Comparison of ENCODE assay signal across 9 cellular contexts in the genomic region with DNA sequence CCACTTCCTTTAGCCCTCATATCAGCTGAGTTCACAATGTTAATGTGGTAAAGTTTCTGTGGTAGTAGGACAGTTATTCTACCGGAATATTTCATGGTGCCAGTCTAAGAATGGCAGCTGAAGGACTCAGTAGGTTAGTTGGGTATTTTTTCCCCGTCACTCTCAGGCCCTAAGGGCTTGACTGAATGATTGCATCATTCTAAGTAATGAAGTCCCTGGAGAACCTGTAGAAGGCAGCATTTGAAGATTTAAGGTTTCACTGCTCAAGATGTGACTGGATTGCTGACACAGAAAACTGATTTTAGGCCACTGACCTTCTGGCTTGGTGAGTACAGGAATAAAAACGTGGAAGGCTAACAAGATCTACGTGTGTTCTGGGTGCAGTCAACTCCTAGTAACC.
"Had no signal": no experiment of that assay in that cellular context is flagged by ENCODE, and none has a peak within 500 bp of the region (broad histone marks: within the 10 kb centered on the region; RNA-seq: fewer than 3 reads in every experiment).

No MANE protein-coding gene starts in this region.

- H3K9ac ChIP-seq: GM23248, KMS-11 had no signal

- H3K4me3 ChIP-seq: GM23248 had no signal

- DNase-seq: GM23248, GOT3, H9, HFFc6, KBM-7 had no signal

- ATAC-seq: HCT116 had no signal

- H2AFZ ChIP-seq: GM23248 had no signal

- FAIRE-seq: H54, HTR-8/SVneo had no signal

- H3K27ac ChIP-seq: GM23248, KMS-11 had no signal

- H3K4me2 ChIP-seq: KMS-11 had no signal
